ENCODE assay signal across 8 cellular contexts in genomic region chr19:17306285-17306714, GRCh38. TPM values are rescaled to one million over a fixed set of nuclear protein-coding genes. Genes with fewer than 3 reads are reported as not detected.
DNase-seq lines count a peak whose midpoint lies in the region; ATAC-seq and TF ChIP-seq lines count a peak whose summit lies in the region.

No MANE protein-coding gene starts in this region.

- H3K4me1 Mint-ChIP-seq in endodermal cell (peaks cover 25% of the 10 kb centered on the region), osteocyte (ENCODE audit: unreplicated experiment) (peaks cover 48% of the 10 kb centered on the region)

- 7% methylated on average over 14 to 28 of the region's 28 CpGs for WGBS in endodermal cell (ENCODE audit: insufficient coverage in 1 of 2, insufficient read length in 1 of 2), 2 experiments

- no peaks in the 10 kb centered on the region for H3K36me3 Mint-ChIP-seq in endodermal cell (ENCODE audit: low read depth)
- H3K36me3 Mint-ChIP-seq in osteocyte (ENCODE audit: unreplicated experiment): no peaks in the 10 kb centered on the region

- H3K27ac ChIP-seq in endodermal cell (ENCODE audit: low read depth, low read length): peak overlapping the region; percentile 73

- no peak for TF ChIP-seq CTCF in endodermal cell (conservative IDR thresholded peaks at IDR 0.05)
- TF ChIP-seq CTCF in osteocyte (IDR thresholded peaks at IDR 0.05): no peak

- H3K36me3 ChIP-seq in NT2/D1 (ENCODE audit: insufficient read depth, insufficient read length, low read length) (peaks cover 16% of the 10 kb centered on the region), endodermal cell (ENCODE audit: control insufficient read depth, insufficient read depth, low read length) (peaks cover under 1% of the 10 kb centered on the region)

- ATAC-seq in HG02798 (IDR thresholded peaks at IDR 0.05; ENCODE audit: poor library complexity, unreplicated experiment) (no peak), HG03521 (IDR thresholded peaks at IDR 0.05; ENCODE audit: unreplicated experiment) (no peak)

- H3K27me3 ChIP-seq in NT2/D1 (ENCODE audit: insufficient read depth, insufficient read length) (no peaks in the 10 kb centered on the region), endodermal cell (ENCODE audit: control insufficient read depth, insufficient read depth, low read length, poor library complexity, severe bottlenecking) (no peaks in the 10 kb centered on the region)

- H3K4me3 Mint-ChIP-seq in endodermal cell: peak overlapping the region; percentile 77
- H3K4me3 Mint-ChIP-seq in osteocyte (ENCODE audit: unreplicated experiment): peak overlapping the region; percentile 85

- peaks cover 13% of the 10 kb centered on the region for H3K4me1 ChIP-seq in NT2/D1 (ENCODE audit: insufficient read depth, insufficient read length)
- peaks cover 6% of the 10 kb centered on the region for H3K4me1 ChIP-seq in endodermal cell (ENCODE audit: control insufficient read depth, insufficient read depth, low read length)

- no peaks in the 10 kb centered on the region for H3K27me3 Mint-ChIP-seq in endodermal cell (ENCODE audit: insufficient read depth)
- no peaks in the 10 kb centered on the region for H3K27me3 Mint-ChIP-seq in osteocyte (ENCODE audit: unreplicated experiment)

- H3K9me3 ChIP-seq in NT2/D1 (ENCODE audit: insufficient read depth, low read length): no peaks in the 10 kb centered on the region
- no peaks in the 10 kb centered on the region for H3K9me3 ChIP-seq in endodermal cell (ENCODE audit: control insufficient read depth, low read length)

- DNase-seq in NT2/D1 (ENCODE audit: low read depth, low spot score) (no peak), endodermal cell (no peak), osteocyte (ENCODE audit: extremely low spot score, unreplicated experiment) (no peak), NCI-H345 treated with DMSO at 0.1 percent for 48 hours (lab: John Stamatoyannopoulos, UW; ENCODE audit: unreplicated experiment) (no peak)
- no peak for DNase-seq in stimulated activated CD4-positive, alpha-beta T cell treated with anti-CD3 and anti-CD28 coated beads, Interleukin-4, amount 100 ng/mL, for 1 hour

- no peaks in the 10 kb centered on the region for H3K9me3 Mint-ChIP-seq in endodermal cell
- no peaks in the 10 kb centered on the region for H3K9me3 Mint-ChIP-seq in osteocyte (ENCODE audit: unreplicated experiment)

- peak overlapping the region; percentile 95 for H3K27ac Mint-ChIP-seq in endodermal cell
- H3K27ac Mint-ChIP-seq in osteocyte (ENCODE audit: unreplicated experiment): peak overlapping the region; percentile 54

- H3K4me3 ChIP-seq in GM08714 (ENCODE audit: low read length) (peak overlapping the region; percentile 85), NT2/D1 (ENCODE audit: insufficient read length, low read depth) (peak overlapping the region; percentile 93), endodermal cell (ENCODE audit: low read length) (peak overlapping the region; percentile 93)

- H3K9ac ChIP-seq in NT2/D1 (ENCODE audit: insufficient read length, low read depth): peak overlapping the region; percentile 96
- H3K9ac ChIP-seq in endodermal cell (ENCODE audit: extremely low read depth, low read length, poor library complexity, severe bottlenecking): peak overlapping the region; percentile 70

RNA-seq across cellular contexts. Expression of gene MRPL34, which starts 0.6 kb away (rescaled TPM):
- total RNA-seq in endodermal cell (10 to 100 TPM; 58.1 to 62.2 TPM), osteocyte (66.9 and 78.8 TPM in 2 replicates)
- polyA plus RNA-seq in endodermal cell (2013, experiment 1 of 2): 51.9 TPM
- 48.7 TPM for polyA plus RNA-seq in endodermal cell (2013, experiment 2 of 2)

RNA-seq across cellular contexts. Expression of gene DDA1, which starts 3.1 kb away (rescaled TPM):
- total RNA-seq in endodermal cell (10 to 100 TPM; 36.9 to 42.3 TPM), osteocyte (46.3 and 50.0 TPM in 2 replicates)
- polyA plus RNA-seq in endodermal cell (2013, experiment 1 of 2): 46.5 TPM
- polyA plus RNA-seq in endodermal cell (2013, experiment 2 of 2): 62.7 TPM

RNA-seq across cellular contexts. Expression of gene ABHD8, which starts 3.1 kb away (rescaled TPM):
- total RNA-seq in endodermal cell: 10 to 100 TPM; 11.6 to 21.1 TPM
- 9.7 TPM for polyA plus RNA-seq in endodermal cell (2013, experiment 1 of 2)
- 10.2 TPM for polyA plus RNA-seq in endodermal cell (2013, experiment 2 of 2)
- 5.0 and 6.1 TPM in 2 replicates for total RNA-seq in osteocyte

RNA-seq across cellular contexts. Expression of gene ANKLE1, which starts 24.6 kb away (rescaled TPM):
- total RNA-seq in endodermal cell (1 to 10 TPM; 4.6 to 9.9 TPM), osteocyte (0.99 and 1.5 TPM in 2 replicates)
- 4.4 TPM for polyA plus RNA-seq in endodermal cell (2013, experiment 1 of 2)
- polyA plus RNA-seq in endodermal cell (2013, experiment 2 of 2): 5.1 TPM

RNA-seq across cellular contexts. Expression of gene ANO8, which starts 28.4 kb away (rescaled TPM):
- total RNA-seq in endodermal cell (10 to 100 TPM; 27.5 to 29.5 TPM), osteocyte (17.7 and 21.9 TPM in 2 replicates)
- polyA plus RNA-seq in endodermal cell (2013, experiment 1 of 2): 34.7 TPM
- 29.8 TPM for polyA plus RNA-seq in endodermal cell (2013, experiment 2 of 2)
